27 cellular contexts compared by ENCODE assay signal in genomic region chr13:32265726-32266125, GRCh38. TPM values are rescaled to one million over a fixed set of nuclear protein-coding genes. Genes with fewer than 3 reads are reported as not detected.
"Had no signal": no experiment of that assay in that cellular context is flagged by ENCODE, and none has a peak within 500 bp of the region (broad histone marks: within the 10 kb centered on the region; RNA-seq: fewer than 3 reads in every experiment).

No MANE protein-coding gene starts in this region.

- H3K4me1 ChIP-seq: body of pancreas, Peyer's patch had no signal

- H3K9me3 Mint-ChIP-seq: activated CD4-positive, alpha-beta memory T cell treated with anti-CD3 and anti-CD28 coated beads for 36 hours; activated CD4-positive, alpha-beta T cell treated with anti-CD3 and anti-CD28 coated beads, Interleukin-2, amount 10 ng/mL, durations not matched to agents 7 days and 5 days; activated naive CD4-positive, alpha-beta T cell treated with anti-CD3 and anti-CD28 coated beads, Interleukin-2, amount 50 U/mL, for 72 hours; activated naive CD8-positive, alpha-beta T cell treated with anti-CD3 and anti-CD28 coated beads, Interleukin-2, amount 50 U/mL, for 24 hours; activated T-cell treated with anti-CD3 and anti-CD28 coated beads, Interleukin-2, amount 50 U/mL, for 4 hours had no signal

- H3K27me3 ChIP-seq: ascending aorta, body of pancreas, MG63, Peyer's patch had no signal

- H3K27ac Mint-ChIP-seq: activated CD4-positive, alpha-beta memory T cell treated with anti-CD3 and anti-CD28 coated beads for 36 hours; activated CD4-positive, alpha-beta T cell treated with anti-CD3 and anti-CD28 coated beads, Interleukin-2, amount 10 ng/mL, durations not matched to agents 7 days and 5 days; activated naive CD4-positive, alpha-beta T cell treated with anti-CD3 and anti-CD28 coated beads, Interleukin-2, amount 50 U/mL, for 72 hours; activated naive CD8-positive, alpha-beta T cell treated with anti-CD3 and anti-CD28 coated beads, Interleukin-2, amount 50 U/mL, for 24 hours had no signal

- H3K36me3 ChIP-seq: MG63, Peyer's patch had no signal

- H3K27ac ChIP-seq: ascending aorta, body of pancreas, KMS-11, RWPE1, VCaP had no signal

- ATAC-seq: activated naive CD4-positive, alpha-beta T cell treated with anti-CD3 and anti-CD28 coated beads, Interleukin-2, amount 50 U/mL, for 72 hours; activated naive CD8-positive, alpha-beta T cell treated with anti-CD3 and anti-CD28 coated beads, Interleukin-2, amount 50 U/mL, for 24 hours; activated T-cell treated with anti-CD3 and anti-CD28 coated beads, Interleukin-2, amount 50 U/mL, for 4 hours; body of pancreas had no signal

- H3K4me3 Mint-ChIP-seq: activated CD4-positive, alpha-beta memory T cell treated with anti-CD3 and anti-CD28 coated beads for 36 hours; activated CD4-positive, alpha-beta T cell treated with anti-CD3 and anti-CD28 coated beads, Interleukin-2, amount 10 ng/mL, durations not matched to agents 7 days and 5 days; activated naive CD8-positive, alpha-beta T cell treated with anti-CD3 and anti-CD28 coated beads, Interleukin-2, amount 50 U/mL, for 24 hours; activated T-cell treated with anti-CD3 and anti-CD28 coated beads, Interleukin-2, amount 50 U/mL, for 4 hours had no signal

- H3K4me1 Mint-ChIP-seq: activated CD4-positive, alpha-beta T cell treated with anti-CD3 and anti-CD28 coated beads, Interleukin-2, amount 10 ng/mL, durations not matched to agents 7 days and 5 days; activated naive CD8-positive, alpha-beta T cell treated with anti-CD3 and anti-CD28 coated beads, Interleukin-2, amount 50 U/mL, for 24 hours had no signal

- DNase-seq: activated CD4-positive, alpha-beta memory T cell treated with anti-CD3 and anti-CD28 coated beads for 36 hours; activated CD4-positive, alpha-beta T cell treated with anti-CD3 and anti-CD28 coated beads, Interleukin-2, amount 10 ng/mL, durations not matched to agents 7 days and 5 days; activated CD4-positive, CD25-positive, alpha-beta regulatory T cell; activated CD8-positive, alpha-beta memory T cell treated with anti-CD3 and anti-CD28 coated beads for 24 hours; activated effector memory CD4-positive, alpha-beta T cell treated with anti-CD3 and anti-CD28 coated beads, Interleukin-2, amount 50 U/mL, for 16 hours; activated naive CD4-positive, alpha-beta T cell treated with Interleukin-2 at 50 U/mL for 16 hours; activated naive CD8-positive, alpha-beta T cell treated with anti-CD3 and anti-CD28 coated beads, Interleukin-2, amount 50 U/mL, for 24 hours; activated T-cell treated with anti-CD3 and anti-CD28 coated beads, Interleukin-2, amount 50 U/mL, for 4 hours; amniotic stem cell; body of pancreas; MG63; NCI-H1105; NCI-H1436 treated with DMSO at 0.1 percent for 48 hours; NCI-H187; NCI-H2081; NCI-H446; NCI-H524; Peyer's patch; SHP77 treated with DMSO at 0.1 percent for 48 hours; T-helper 2 cell; T1000 had no signal

- H3K9me3 ChIP-seq: ascending aorta, body of pancreas, MG63, Peyer's patch had no signal

- H3K36me3 Mint-ChIP-seq: activated CD4-positive, alpha-beta memory T cell treated with anti-CD3 and anti-CD28 coated beads for 36 hours; activated naive CD4-positive, alpha-beta T cell treated with anti-CD3 and anti-CD28 coated beads, Interleukin-2, amount 50 U/mL, for 72 hours had no signal

- H3K4me3 ChIP-seq: ascending aorta, body of pancreas, MG63, Peyer's patch had no signal

- H3K27me3 Mint-ChIP-seq: activated CD4-positive, alpha-beta memory T cell treated with anti-CD3 and anti-CD28 coated beads for 36 hours; activated CD4-positive, alpha-beta T cell treated with anti-CD3 and anti-CD28 coated beads, Interleukin-2, amount 10 ng/mL, durations not matched to agents 7 days and 5 days; activated naive CD8-positive, alpha-beta T cell treated with anti-CD3 and anti-CD28 coated beads, Interleukin-2, amount 50 U/mL, for 24 hours had no signal

RNA-seq across cellular contexts. Expression of gene ZAR1L, which starts 49.4 kb away (rescaled TPM):
- total RNA-seq: activated CD4-positive, alpha-beta memory T cell treated with anti-CD3 and anti-CD28 coated beads for 36 hours; activated CD4-positive, alpha-beta T cell treated with anti-CD3 and anti-CD28 coated beads, Interleukin-2, amount 10 ng/mL, durations not matched to agents 7 days and 5 days; activated naive CD4-positive, alpha-beta T cell treated with anti-CD3 and anti-CD28 coated beads, Interleukin-2, amount 50 U/mL, for 72 hours; activated T-cell treated with anti-CD3 and anti-CD28 coated beads, Interleukin-2, amount 50 U/mL, for 4 hours; ascending aorta; body of pancreas; bronchial epithelial cell; Peyer's patch had no signal
